Comparison of ENCODE assay signal across 8 cellular contexts in the genomic region with DNA sequence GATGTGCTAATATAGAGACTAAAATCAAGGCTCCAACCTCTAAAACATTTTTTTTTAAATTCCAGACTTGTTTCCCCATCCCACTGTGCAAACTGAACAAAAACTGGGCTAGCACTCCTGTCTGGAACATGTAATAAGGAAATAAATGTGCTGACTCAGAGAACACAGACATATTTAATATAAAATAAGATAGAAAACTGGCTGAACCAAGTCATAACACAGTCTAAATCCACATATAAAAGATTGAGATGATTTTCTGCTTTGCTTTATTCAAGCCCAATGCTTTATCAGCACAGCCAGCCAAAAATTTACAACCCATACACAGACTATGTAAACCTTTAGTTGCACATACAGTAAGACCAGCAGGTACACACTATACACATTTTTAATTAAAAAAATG. TPM values are rescaled to one million over a fixed set of nuclear protein-coding genes. Genes with fewer than 3 reads are reported as not detected.
DNase-seq lines count a peak whose midpoint lies in the region; ATAC-seq and TF ChIP-seq lines count a peak whose summit lies in the region.

No MANE protein-coding gene starts in this region.

- peak overlapping the region; percentile 100 for H3K27ac Mint-ChIP-seq in activated CD8-positive, alpha-beta T cell treated with anti-CD3 and anti-CD28 coated beads for 36 hours

- intact Hi-C loops in activated CD8-positive, alpha-beta T cell treated with anti-CD3 and anti-CD28 coated beads for 36 hours (cut with micrococcal nuclease), result loop anchor here (5.0 kb wide), 2 partner anchors 44 to 64 kb away; no protein-coding TSS in a partner anchor
- intact Hi-C loops in right cardiac atrium (cut with DNase I), result loop anchor here in 1 of 4 donors (5.0 kb wide), 1 partner anchor 39 kb away; no protein-coding TSS in a partner anchor

- peaks cover 52% of the 10 kb centered on the region for H3K36me3 Mint-ChIP-seq in activated CD8-positive, alpha-beta T cell treated with anti-CD3 and anti-CD28 coated beads for 36 hours (ENCODE audit: low read depth)

- no peaks in the 10 kb centered on the region for H3K9me3 ChIP-seq in HAP-1
- H3K9me3 ChIP-seq in right cardiac atrium (ENCODE audit: control insufficient read depth, low read length), result no peaks in the 10 kb centered on the region

- H3K9me3 Mint-ChIP-seq in activated CD8-positive, alpha-beta T cell treated with anti-CD3 and anti-CD28 coated beads for 36 hours, result peaks cover 2% of the 10 kb centered on the region

- H3K4me3 ChIP-seq in HAP-1, result peak overlapping the region; percentile 97; the same call in 1 of the 2 replicates
- peak overlapping the region; percentile 81 for H3K4me3 ChIP-seq in right cardiac atrium (ENCODE audit: low read length)
- peak overlapping the region; percentile 61 to 100 (median 91) for H3K4me3 ChIP-seq in skin epidermis

- peak overlapping the region; percentile 97 for H3K4me3 Mint-ChIP-seq in activated CD8-positive, alpha-beta T cell treated with anti-CD3 and anti-CD28 coated beads for 36 hours

- H3K4me1 ChIP-seq in HAP-1, result peaks cover 23% of the 10 kb centered on the region
- peaks cover 3% of the 10 kb centered on the region for H3K4me1 ChIP-seq in right cardiac atrium (ENCODE audit: control insufficient read depth, insufficient read depth, low read length)

- peaks cover 59% of the 10 kb centered on the region for H3K4me1 Mint-ChIP-seq in activated CD8-positive, alpha-beta T cell treated with anti-CD3 and anti-CD28 coated beads for 36 hours (ENCODE audit: low read depth)

- ATAC-seq in activated CD8-positive, alpha-beta T cell treated with anti-CD3 and anti-CD28 coated beads for 36 hours, result no peak
- ATAC-seq in right cardiac atrium, result no peak
- no peak for ATAC-seq in GM19467 (IDR thresholded peaks at IDR 0.05; ENCODE audit: unreplicated experiment)
- ATAC-seq in GM18870 (IDR thresholded peaks at IDR 0.05; ENCODE audit: unreplicated experiment), result no peak

- no peaks in the 10 kb centered on the region for H3K27me3 Mint-ChIP-seq in activated CD8-positive, alpha-beta T cell treated with anti-CD3 and anti-CD28 coated beads for 36 hours

- TF ChIP-seq CTCF in activated CD8-positive, alpha-beta T cell treated with anti-CD3 and anti-CD28 coated beads for 36 hours (IDR thresholded peaks at IDR 0.05), result no peak

- H3K36me3 ChIP-seq in HAP-1 (replicated peaks), result no peaks in the 10 kb centered on the region

- CTCF ChIA-PET in activated CD8-positive, alpha-beta T cell treated with anti-CD3 and anti-CD28 coated beads for 36 hours (lab: Charles Lee), result interaction anchor here (11.1 to 32.2 kb wide), 2 partner anchors 18 to 64 kb away, joined by 140 to 968 read pairs; no protein-coding TSS in a partner anchor

- POLR2A ChIA-PET in activated CD8-positive, alpha-beta T cell treated with anti-CD3 and anti-CD28 coated beads for 36 hours (lab: Charles Lee), result interaction anchor here (3.8 kb wide), 1 partner anchor 74 kb away, joined by 37 read pairs; no protein-coding TSS in a partner anchor

- in situ Hi-C loops in HAP-1 (cut with MboI; ENCODE audit: low sequenced_read_pairs), result no loop called here

- no peak for DNase-seq in HAP-1 (ENCODE audit: low spot score in 2 of 2)
- DNase-seq in activated CD8-positive, alpha-beta T cell treated with anti-CD3 and anti-CD28 coated beads for 36 hours, result no peak
- DNase-seq in right cardiac atrium, result no peak
- DNase-seq in DMS79 (lab: John Stamatoyannopoulos, UW), result no peak
- no peak for DNase-seq in stimulated activated CD4-positive, alpha-beta T cell treated with anti-CD3 and anti-CD28 coated beads, Interleukin-1b, Interleukin-23, amount 100 ng/mL, for 48 hours

- H3K27ac ChIP-seq in right cardiac atrium (ENCODE audit: low read length) (no peak overlapping the region), skin epidermis (peak overlapping the region in 17 of 21 experiments; percentile 97 to 100 (median 99))

- no peaks in the 10 kb centered on the region for H3K27me3 ChIP-seq in HAP-1 (ENCODE audit: low read depth)
- H3K27me3 ChIP-seq in right cardiac atrium (ENCODE audit: control insufficient read depth, insufficient read depth), result no peaks in the 10 kb centered on the region

RNA-seq across cellular contexts. Expression of gene STAT3, which starts 1.5 kb away (rescaled TPM):
- 100 to 1,000 TPM; 276 to 286 TPM for total RNA-seq in activated CD8-positive, alpha-beta T cell treated with anti-CD3 and anti-CD28 coated beads for 36 hours
- 100 to 1,000 TPM; 100 to 192 (median 105) TPM for total RNA-seq in right cardiac atrium
- polyA plus RNA-seq in right cardiac atrium, result 46.9 TPM

RNA-seq across cellular contexts. Expression of gene CAVIN1, which starts 36.3 kb away (rescaled TPM):
- 1 to 10 TPM; 1.8 to 2.0 TPM for total RNA-seq in activated CD8-positive, alpha-beta T cell treated with anti-CD3 and anti-CD28 coated beads for 36 hours
- 100 to 1,000 TPM; 173 to 256 (median 203) TPM for total RNA-seq in right cardiac atrium
- 153 TPM for polyA plus RNA-seq in right cardiac atrium

Comparison
In these comparisons a context has a peak if more than half of its experiments do, and no peak if none do; other contexts are left out.
1. RNA of gene CAVIN1, which starts 36.3 kb away (total RNA-seq): 173 to 256 TPM in right cardiac atrium; 1.8 to 2.0 TPM in activated CD8-positive, alpha-beta T cell treated with anti-CD3 and anti-CD28 coated beads for 36 hours; every median in the first group is over 10 times any median in the second.
2. Peak in every context shown above with its lines, with median percentiles within 50 percentile points of each other: H3K4me3 ChIP-seq.